In genomic region chr1:51976831-51977602, GRCh38 we compare ENCODE assay signal across 1 cellular context.
TF ChIP-seq lines count a peak whose summit lies in the region.

No MANE protein-coding gene starts in this region.

TF ChIP-seq in HepG2, 621 proteins besides CTCF, POLR2A, EP300 and RAD21 (continued from another document and continues in another):
- TF ChIP-seq ZBTB26 (CRISPR knock-in tag; IDR thresholded peaks at IDR 0.05; ENCODE audit: borderline replicate concordance) (no peak), U2AF2 (IDR thresholded peaks at IDR 0.05; ENCODE audit: low read depth, low read length) (no peak), HMG20A (CRISPR knock-in tag; IDR thresholded peaks at IDR 0.05; ENCODE audit: borderline replicate concordance) (peak; percentile 86; the same call in 1 of the 2 replicates), ZNF773 (CRISPR knock-in tag; IDR thresholded peaks at IDR 0.05; ENCODE audit: borderline replicate concordance) (no peak), NR2F6 (IDR thresholded peaks at IDR 0.05) (peak; percentile 91), NR2F6 (CRISPR knock-in tag; IDR thresholded peaks at IDR 0.05) (peak; percentile 86), ARID3A (IDR thresholded peaks at IDR 0.05; ENCODE audit: low read depth, low read length) (peak; percentile 32; the same call in 1 of the 2 replicates), TBX2 (CRISPR knock-in tag; IDR thresholded peaks at IDR 0.05; ENCODE audit: borderline replicate concordance) (peak; percentile 59), RXRA (CRISPR knock-in tag; IDR thresholded peaks at IDR 0.05) (peak; percentile 65; the same call in 1 of the 2 replicates), ZNF3 (CRISPR knock-in tag; IDR thresholded peaks at IDR 0.05) (0 out of 2 replicates have a peak, but pooled peaks have one; percentile 41), ZNF841 (CRISPR knock-in tag; IDR thresholded peaks at IDR 0.05; ENCODE audit: borderline replicate concordance) (no peak), MZF1 (CRISPR knock-in tag; IDR thresholded peaks at IDR 0.05; ENCODE audit: borderline replicate concordance) (no peak), ZMYM3 (CRISPR knock-in tag; IDR thresholded peaks at IDR 0.05) (peak; percentile 66), ZNF281 (CRISPR knock-in tag; IDR thresholded peaks at IDR 0.05; ENCODE audit: borderline replicate concordance) (peak; percentile 34; the same call in 1 of the 2 replicates), NCOA2 (CRISPR knock-in tag; IDR thresholded peaks at IDR 0.05) (peak; percentile 73), MLLT10 (CRISPR knock-in tag; IDR thresholded peaks at IDR 0.05) (no peak), ZNF431 (CRISPR knock-in tag; IDR thresholded peaks at IDR 0.05; ENCODE audit: borderline replicate concordance, low read depth) (no peak), ZNF33B (CRISPR knock-in tag; IDR thresholded peaks at IDR 0.05) (no peak), ZNF790 (CRISPR knock-in tag; IDR thresholded peaks at IDR 0.05; ENCODE audit: borderline replicate concordance) (no peak), MIER3 (CRISPR knock-in tag; IDR thresholded peaks at IDR 0.05; ENCODE audit: borderline replicate concordance) (peak; percentile 73; the same call in 1 of the 2 replicates), ZNF775 (CRISPR knock-in tag; IDR thresholded peaks at IDR 0.05; ENCODE audit: borderline replicate concordance) (no peak), SMAD1 (CRISPR knock-in tag; IDR thresholded peaks at IDR 0.05; ENCODE audit: borderline replicate concordance, low read depth) (no peak), MEIS2 (CRISPR knock-in tag; IDR thresholded peaks at IDR 0.05) (no peak), THAP11 (CRISPR knock-in tag; IDR thresholded peaks at IDR 0.05) (peak; percentile 37; the same call in 1 of the 2 replicates), ZFY (CRISPR knock-in tag; IDR thresholded peaks at IDR 0.05) (no peak)
- TF ChIP-seq, protein P1, sequence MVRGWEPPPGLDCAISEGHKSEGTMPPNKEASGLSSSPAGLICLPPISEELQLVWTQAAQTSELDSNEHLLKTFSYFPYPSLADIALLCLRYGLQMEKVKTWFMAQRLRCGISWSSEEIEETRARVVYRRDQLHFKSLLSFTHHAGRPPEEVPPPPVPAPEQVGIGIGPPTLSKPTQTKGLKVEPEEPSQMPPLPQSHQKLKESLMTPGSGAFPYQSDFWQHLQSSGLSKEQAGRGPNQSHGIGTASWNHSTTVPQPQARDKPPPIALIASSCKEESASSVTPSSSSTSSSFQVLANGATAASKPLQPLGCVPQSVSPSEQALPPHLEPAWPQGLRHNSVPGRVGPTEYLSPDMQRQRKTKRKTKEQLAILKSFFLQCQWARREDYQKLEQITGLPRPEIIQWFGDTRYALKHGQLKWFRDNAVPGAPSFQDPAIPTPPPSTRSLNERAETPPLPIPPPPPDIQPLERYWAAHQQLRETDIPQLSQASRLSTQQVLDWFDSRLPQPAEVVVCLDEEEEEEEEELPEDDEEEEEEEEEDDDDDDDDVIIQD (CRISPR knock-in tag; IDR thresholded peaks at IDR 0.05; ENCODE audit: low read depth): peak; percentile 55; the same call in 1 of the 2 replicates
- TF ChIP-seq, protein P2, sequence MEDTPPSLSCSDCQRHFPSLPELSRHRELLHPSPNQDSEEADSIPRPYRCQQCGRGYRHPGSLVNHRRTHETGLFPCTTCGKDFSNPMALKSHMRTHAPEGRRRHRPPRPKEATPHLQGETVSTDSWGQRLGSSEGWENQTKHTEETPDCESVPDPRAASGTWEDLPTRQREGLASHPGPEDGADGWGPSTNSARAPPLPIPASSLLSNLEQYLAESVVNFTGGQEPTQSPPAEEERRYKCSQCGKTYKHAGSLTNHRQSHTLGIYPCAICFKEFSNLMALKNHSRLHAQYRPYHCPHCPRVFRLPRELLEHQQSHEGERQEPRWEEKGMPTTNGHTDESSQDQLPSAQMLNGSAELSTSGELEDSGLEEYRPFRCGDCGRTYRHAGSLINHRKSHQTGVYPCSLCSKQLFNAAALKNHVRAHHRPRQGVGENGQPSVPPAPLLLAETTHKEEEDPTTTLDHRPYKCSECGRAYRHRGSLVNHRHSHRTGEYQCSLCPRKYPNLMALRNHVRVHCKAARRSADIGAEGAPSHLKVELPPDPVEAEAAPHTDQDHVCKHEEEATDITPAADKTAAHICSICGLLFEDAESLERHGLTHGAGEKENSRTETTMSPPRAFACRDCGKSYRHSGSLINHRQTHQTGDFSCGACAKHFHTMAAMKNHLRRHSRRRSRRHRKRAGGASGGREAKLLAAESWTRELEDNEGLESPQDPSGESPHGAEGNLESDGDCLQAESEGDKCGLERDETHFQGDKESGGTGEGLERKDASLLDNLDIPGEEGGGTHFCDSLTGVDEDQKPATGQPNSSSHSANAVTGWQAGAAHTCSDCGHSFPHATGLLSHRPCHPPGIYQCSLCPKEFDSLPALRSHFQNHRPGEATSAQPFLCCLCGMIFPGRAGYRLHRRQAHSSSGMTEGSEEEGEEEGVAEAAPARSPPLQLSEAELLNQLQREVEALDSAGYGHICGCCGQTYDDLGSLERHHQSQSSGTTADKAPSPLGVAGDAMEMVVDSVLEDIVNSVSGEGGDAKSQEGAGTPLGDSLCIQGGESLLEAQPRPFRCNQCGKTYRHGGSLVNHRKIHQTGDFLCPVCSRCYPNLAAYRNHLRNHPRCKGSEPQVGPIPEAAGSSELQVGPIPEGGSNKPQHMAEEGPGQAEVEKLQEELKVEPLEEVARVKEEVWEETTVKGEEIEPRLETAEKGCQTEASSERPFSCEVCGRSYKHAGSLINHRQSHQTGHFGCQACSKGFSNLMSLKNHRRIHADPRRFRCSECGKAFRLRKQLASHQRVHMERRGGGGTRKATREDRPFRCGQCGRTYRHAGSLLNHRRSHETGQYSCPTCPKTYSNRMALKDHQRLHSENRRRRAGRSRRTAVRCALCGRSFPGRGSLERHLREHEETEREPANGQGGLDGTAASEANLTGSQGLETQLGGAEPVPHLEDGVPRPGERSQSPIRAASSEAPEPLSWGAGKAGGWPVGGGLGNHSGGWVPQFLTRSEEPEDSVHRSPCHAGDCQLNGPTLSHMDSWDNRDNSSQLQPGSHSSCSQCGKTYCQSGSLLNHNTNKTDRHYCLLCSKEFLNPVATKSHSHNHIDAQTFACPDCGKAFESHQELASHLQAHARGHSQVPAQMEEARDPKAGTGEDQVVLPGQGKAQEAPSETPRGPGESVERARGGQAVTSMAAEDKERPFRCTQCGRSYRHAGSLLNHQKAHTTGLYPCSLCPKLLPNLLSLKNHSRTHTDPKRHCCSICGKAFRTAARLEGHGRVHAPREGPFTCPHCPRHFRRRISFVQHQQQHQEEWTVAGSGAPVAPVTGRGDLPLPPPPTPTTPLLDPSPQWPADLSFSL (CRISPR knock-in tag; IDR thresholded peaks at IDR 0.05): no peak
- TF ChIP-seq, protein P3, sequence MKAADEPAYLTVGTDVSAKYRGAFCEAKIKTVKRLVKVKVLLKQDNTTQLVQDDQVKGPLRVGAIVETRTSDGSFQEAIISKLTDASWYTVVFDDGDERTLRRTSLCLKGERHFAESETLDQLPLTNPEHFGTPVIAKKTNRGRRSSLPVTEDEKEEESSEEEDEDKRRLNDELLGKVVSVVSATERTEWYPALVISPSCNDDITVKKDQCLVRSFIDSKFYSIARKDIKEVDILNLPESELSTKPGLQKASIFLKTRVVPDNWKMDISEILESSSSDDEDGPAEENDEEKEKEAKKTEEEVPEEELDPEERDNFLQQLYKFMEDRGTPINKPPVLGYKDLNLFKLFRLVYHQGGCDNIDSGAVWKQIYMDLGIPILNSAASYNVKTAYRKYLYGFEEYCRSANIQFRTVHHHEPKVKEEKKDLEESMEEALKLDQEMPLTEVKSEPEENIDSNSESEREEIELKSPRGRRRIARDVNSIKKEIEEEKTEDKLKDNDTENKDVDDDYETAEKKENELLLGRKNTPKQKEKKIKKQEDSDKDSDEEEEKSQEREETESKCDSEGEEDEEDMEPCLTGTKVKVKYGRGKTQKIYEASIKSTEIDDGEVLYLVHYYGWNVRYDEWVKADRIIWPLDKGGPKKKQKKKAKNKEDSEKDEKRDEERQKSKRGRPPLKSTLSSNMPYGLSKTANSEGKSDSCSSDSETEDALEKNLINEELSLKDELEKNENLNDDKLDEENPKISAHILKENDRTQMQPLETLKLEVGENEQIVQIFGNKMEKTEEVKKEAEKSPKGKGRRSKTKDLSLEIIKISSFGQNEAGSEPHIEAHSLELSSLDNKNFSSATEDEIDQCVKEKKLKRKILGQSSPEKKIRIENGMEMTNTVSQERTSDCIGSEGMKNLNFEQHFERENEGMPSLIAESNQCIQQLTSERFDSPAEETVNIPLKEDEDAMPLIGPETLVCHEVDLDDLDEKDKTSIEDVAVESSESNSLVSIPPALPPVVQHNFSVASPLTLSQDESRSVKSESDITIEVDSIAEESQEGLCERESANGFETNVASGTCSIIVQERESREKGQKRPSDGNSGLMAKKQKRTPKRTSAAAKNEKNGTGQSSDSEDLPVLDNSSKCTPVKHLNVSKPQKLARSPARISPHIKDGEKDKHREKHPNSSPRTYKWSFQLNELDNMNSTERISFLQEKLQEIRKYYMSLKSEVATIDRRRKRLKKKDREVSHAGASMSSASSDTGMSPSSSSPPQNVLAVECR (CRISPR knock-in tag; IDR thresholded peaks at IDR 0.05; ENCODE audit: borderline replicate concordance): no peak
- TF ChIP-seq, protein P4, sequence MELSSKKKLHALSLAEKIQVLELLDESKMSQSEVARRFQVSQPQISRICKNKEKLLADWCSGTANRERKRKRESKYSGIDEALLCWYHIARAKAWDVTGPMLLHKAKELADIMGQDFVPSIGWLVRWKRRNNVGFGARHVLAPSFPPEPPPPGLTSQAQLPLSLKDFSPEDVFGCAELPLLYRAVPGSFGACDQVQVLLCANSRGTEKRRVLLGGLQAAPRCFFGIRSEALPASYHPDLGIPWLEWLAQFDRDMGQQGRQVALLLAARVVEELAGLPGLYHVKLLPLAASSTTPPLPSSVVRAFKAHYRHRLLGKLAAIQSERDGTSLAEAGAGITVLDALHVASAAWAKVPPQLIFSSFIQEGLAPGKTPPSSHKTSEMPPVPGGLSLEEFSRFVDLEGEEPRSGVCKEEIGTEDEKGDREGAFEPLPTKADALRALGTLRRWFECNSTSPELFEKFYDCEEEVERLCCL (CRISPR knock-in tag; IDR thresholded peaks at IDR 0.05; ENCODE audit: borderline replicate concordance): no peak
- TF ChIP-seq, protein P5, sequence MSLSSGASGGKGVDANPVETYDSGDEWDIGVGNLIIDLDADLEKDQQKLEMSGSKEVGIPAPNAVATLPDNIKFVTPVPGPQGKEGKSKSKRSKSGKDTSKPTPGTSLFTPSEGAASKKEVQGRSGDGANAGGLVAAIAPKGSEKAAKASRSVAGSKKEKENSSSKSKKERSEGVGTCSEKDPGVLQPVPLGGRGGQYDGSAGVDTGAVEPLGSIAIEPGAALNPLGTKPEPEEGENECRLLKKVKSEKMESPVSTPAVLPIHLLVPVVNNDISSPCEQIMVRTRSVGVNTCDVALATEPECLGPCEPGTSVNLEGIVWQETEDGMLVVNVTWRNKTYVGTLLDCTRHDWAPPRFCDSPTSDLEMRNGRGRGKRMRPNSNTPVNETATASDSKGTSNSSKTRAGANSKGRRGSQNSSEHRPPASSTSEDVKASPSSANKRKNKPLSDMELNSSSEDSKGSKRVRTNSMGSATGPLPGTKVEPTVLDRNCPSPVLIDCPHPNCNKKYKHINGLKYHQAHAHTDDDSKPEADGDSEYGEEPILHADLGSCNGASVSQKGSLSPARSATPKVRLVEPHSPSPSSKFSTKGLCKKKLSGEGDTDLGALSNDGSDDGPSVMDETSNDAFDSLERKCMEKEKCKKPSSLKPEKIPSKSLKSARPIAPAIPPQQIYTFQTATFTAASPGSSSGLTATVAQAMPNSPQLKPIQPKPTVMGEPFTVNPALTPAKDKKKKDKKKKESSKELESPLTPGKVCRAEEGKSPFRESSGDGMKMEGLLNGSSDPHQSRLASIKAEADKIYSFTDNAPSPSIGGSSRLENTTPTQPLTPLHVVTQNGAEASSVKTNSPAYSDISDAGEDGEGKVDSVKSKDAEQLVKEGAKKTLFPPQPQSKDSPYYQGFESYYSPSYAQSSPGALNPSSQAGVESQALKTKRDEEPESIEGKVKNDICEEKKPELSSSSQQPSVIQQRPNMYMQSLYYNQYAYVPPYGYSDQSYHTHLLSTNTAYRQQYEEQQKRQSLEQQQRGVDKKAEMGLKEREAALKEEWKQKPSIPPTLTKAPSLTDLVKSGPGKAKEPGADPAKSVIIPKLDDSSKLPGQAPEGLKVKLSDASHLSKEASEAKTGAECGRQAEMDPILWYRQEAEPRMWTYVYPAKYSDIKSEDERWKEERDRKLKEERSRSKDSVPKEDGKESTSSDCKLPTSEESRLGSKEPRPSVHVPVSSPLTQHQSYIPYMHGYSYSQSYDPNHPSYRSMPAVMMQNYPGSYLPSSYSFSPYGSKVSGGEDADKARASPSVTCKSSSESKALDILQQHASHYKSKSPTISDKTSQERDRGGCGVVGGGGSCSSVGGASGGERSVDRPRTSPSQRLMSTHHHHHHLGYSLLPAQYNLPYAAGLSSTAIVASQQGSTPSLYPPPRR (CRISPR knock-in tag; IDR thresholded peaks at IDR 0.05; ENCODE audit: borderline replicate concordance): peak; percentile 93
